19 cellular contexts compared by ENCODE assay signal in genomic region chr19:21166436-21166835, GRCh38. TPM values are rescaled to one million over a fixed set of nuclear protein-coding genes. Genes with fewer than 3 reads are reported as not detected.
DNase-seq lines count a peak whose midpoint lies in the region; ATAC-seq, FAIRE-seq and TF ChIP-seq lines count a peak whose summit lies in the region.
"Had no signal": no experiment of that assay in that cellular context is flagged by ENCODE, and none has a peak within 500 bp of the region (broad histone marks: within the 10 kb centered on the region; RNA-seq: fewer than 3 reads in every experiment).

No MANE protein-coding gene starts in this region.

- no peak overlapping the region for H2AFZ ChIP-seq in keratinocyte (ENCODE audit: control insufficient read depth, low read length)
- no peak overlapping the region for H2AFZ ChIP-seq in smooth muscle cell (ENCODE audit: low read depth)
- H2AFZ ChIP-seq: GM23248 had no signal

- no peak overlapping the region for H3K27ac ChIP-seq in RWPE1
- peak overlapping the region; percentile 10 for H3K27ac ChIP-seq in keratinocyte (ENCODE audit: control insufficient read depth, insufficient read depth, low read length)
- H3K27ac ChIP-seq in smooth muscle cell (ENCODE audit: low read depth) = peak overlapping the region; percentile 63
- H3K27ac ChIP-seq: C4-2B, GM23248, HL-60 had no signal

- H3K9me3 ChIP-seq in keratinocyte (ENCODE audit: control insufficient read depth, low read depth, low read length) = no peaks in the 10 kb centered on the region
- no peaks in the 10 kb centered on the region for H3K9me3 ChIP-seq in smooth muscle cell (replicated peaks; ENCODE audit: low read depth)
- H3K9me3 ChIP-seq: Caco-2, HAP-1 had no signal

- TF ChIP-seq CTCF in RWPE1 (conservative IDR thresholded peaks at IDR 0.05; ENCODE audit: low read depth) (no peak), epithelial cell of esophagus (IDR thresholded peaks at IDR 0.05; ENCODE audit: insufficient read depth, low read depth, low read length, missing control alignments) (no peak), keratinocyte (optimal IDR thresholded peaks at IDR 0.05 in 1 of 3, IDR thresholded peaks at IDR 0.05 in 1 of 3, conservative IDR thresholded peaks at IDR 0.05 in 1 of 3; ENCODE audit: extremely low read depth in 1 of 3, insufficient read depth in 2 of 3, low read length in 3 of 3) (no peak), smooth muscle cell (IDR thresholded peaks at IDR 0.05; ENCODE audit: borderline replicate concordance, insufficient read depth, poor library complexity, severe bottlenecking) (no peak)

- DNase-seq in RWPE1 (ENCODE audit: low spot score) (peak; percentile 20), epithelial cell of esophagus (ENCODE audit: low read depth) (peak; percentile 61), keratinocyte (ENCODE audit: low read depth, low spot score) (no peak), smooth muscle cell (lab: John Stamatoyannopoulos, UW; ENCODE audit: unreplicated experiment) (no peak)
- DNase-seq in activated CD4-positive, alpha-beta T cell treated with anti-CD3 and anti-CD28 coated beads, Interleukin-2, amount 50 U/mL, for 1 hour = no peak
- DNase-seq: ACHN; AML-193; Caco-2; CD4-positive, alpha-beta T cell; GM23248 had no signal

- no peaks in the 10 kb centered on the region for H4K20me1 ChIP-seq in keratinocyte (ENCODE audit: control insufficient read depth, extremely low read depth, insufficient read depth, low read length)
- H4K20me1 ChIP-seq in smooth muscle cell (ENCODE audit: low read depth) = peaks cover 8% of the 10 kb centered on the region

- H3K36me3 ChIP-seq in keratinocyte (ENCODE audit: control insufficient read depth in 2 of 2, extremely low read depth in 1 of 2, insufficient read depth in 2 of 2, low read length in 2 of 2) (peaks cover 6 to 16% of the 10 kb centered on the region in 2 experiments), smooth muscle cell (ENCODE audit: low read depth) (peaks cover 13% of the 10 kb centered on the region)

- no peaks in the 10 kb centered on the region for H3K9me1 ChIP-seq in keratinocyte (ENCODE audit: control insufficient read depth, extremely low read depth, insufficient read depth, low read length)

- 79% methylated on average over 2 of the region's 2 CpGs for WGBS in smooth muscle cell (ENCODE audit: low lambda C conversion rate)

- FAIRE-seq in keratinocyte (lab: Jason Lieb, UNC) = no peak
- FAIRE-seq: D721Med, G401.6, GM12891, GM18507 had no signal

- H3K4me2 ChIP-seq in keratinocyte (ENCODE audit: control insufficient read depth, extremely low read depth, insufficient read depth, low read depth, low read length) (peak overlapping the region; percentile 48), smooth muscle cell (no peak overlapping the region)

- peaks cover 3% of the 10 kb centered on the region for H3K4me1 ChIP-seq in keratinocyte (ENCODE audit: control insufficient read depth, extremely low read depth, insufficient read depth, low read length)
- H3K4me1 ChIP-seq in smooth muscle cell (ENCODE audit: low read depth) = no peaks in the 10 kb centered on the region
- H3K4me1 ChIP-seq: Caco-2, HAP-1 had no signal

- H3F3A ChIP-seq in smooth muscle cell (ENCODE audit: low read depth) = no peaks in the 10 kb centered on the region

- CTCF ChIA-PET in RWPE1 (lab: Yijun Ruan, JAX) = no interaction called here

- H3K9ac ChIP-seq in keratinocyte (ENCODE audit: control insufficient read depth, extremely low read depth, insufficient read depth, low read length) (no peak overlapping the region), smooth muscle cell (ENCODE audit: low read depth) (no peak overlapping the region)
- H3K9ac ChIP-seq: GM23248 had no signal

- no peaks in the 10 kb centered on the region for H3K27me3 ChIP-seq in keratinocyte (ENCODE audit: control insufficient read depth, extremely low read depth, insufficient read depth, low read length)
- no peaks in the 10 kb centered on the region for H3K27me3 ChIP-seq in smooth muscle cell (ENCODE audit: low read depth)

- POLR2A ChIA-PET in RWPE1 (lab: Yijun Ruan, JAX; ENCODE audit: low non-redundant PET) = no interaction called here

- no peak for ATAC-seq in HG02870 (IDR thresholded peaks at IDR 0.05; ENCODE audit: unreplicated experiment)
- ATAC-seq in HG02763 (IDR thresholded peaks at IDR 0.05; ENCODE audit: unreplicated experiment) = no peak

- H3K79me2 ChIP-seq in keratinocyte (ENCODE audit: control insufficient read depth, insufficient read depth, low read length) (peaks cover 25% of the 10 kb centered on the region), smooth muscle cell (ENCODE audit: low read depth) (peaks cover 37% of the 10 kb centered on the region)

- H3K4me3 ChIP-seq in epithelial cell of esophagus (ENCODE audit: low read length) (no peak overlapping the region), keratinocyte (ENCODE audit: control insufficient read depth in 2 of 3, extremely low read depth in 1 of 3, insufficient read depth in 2 of 3, low read depth in 1 of 3, low read length in 3 of 3) (no peak overlapping the region), smooth muscle cell (no peak overlapping the region)
- H3K4me3 ChIP-seq: GM23248, HAP-1 had no signal

- dilution Hi-C loops in keratinocyte (cut with MboI; ENCODE audit: extremely low pct_ligation_motif_present, low sequenced_read_pairs) = no loop called here

RNA-seq across cellular contexts. Expression of gene ZNF431, which starts 24.6 kb away (rescaled TPM):
- polyA plus RNA-seq in keratinocyte (7.9 to 16.6 TPM (median 15.7 TPM) in 3 replicates), smooth muscle cell (5.2 and 9.2 TPM in 2 replicates)
- polyA plus RNA-seq in keratinocyte (2011; ENCODE audit: low read depth) = 13.1 TPM
- 3.1 and 8.0 TPM in 2 replicates for polyA plus RNA-seq in keratinocyte (2011; cell fraction: cytosol; rRNA removed)
- polyA plus RNA-seq in keratinocyte (2011; cell fraction: nucleus; rRNA removed) = 31.2 and 36.9 TPM in 2 replicates
- 7.6 and 28.3 TPM in 2 replicates for polyA plus RNA-seq in keratinocyte (2012; ENCODE audit: low replicate concordance)
- 16.3 to 19.5 TPM (median 18.2 TPM) in 3 replicates for polyA minus RNA-seq in keratinocyte
- polyA minus RNA-seq in keratinocyte (2011; cell fraction: cytosol; rRNA and poly(A)+ RNA removed) = 6.7 TPM
- 33.0 and 48.2 TPM in 2 replicates for polyA minus RNA-seq in keratinocyte (2011; cell fraction: nucleus; rRNA and poly(A)+ RNA removed)
- total RNA-seq in smooth muscle cell = 13.9 and 14.7 TPM in 2 replicates

Comparison
In these comparisons a context has a peak if more than half of its experiments do, and no peak if none do; other contexts are left out.
1. DNase-seq: peak in RWPE1 (single experiment) and epithelial cell of esophagus (single experiment); none in keratinocyte (single experiment), smooth muscle cell (single experiment) and activated CD4-positive, alpha-beta T cell treated with anti-CD3 and anti-CD28 coated beads, Interleukin-2, amount 50 U/mL, for 1 hour (single experiment).